ENCODE assay signal across 16 cellular contexts in the genomic region with DNA sequence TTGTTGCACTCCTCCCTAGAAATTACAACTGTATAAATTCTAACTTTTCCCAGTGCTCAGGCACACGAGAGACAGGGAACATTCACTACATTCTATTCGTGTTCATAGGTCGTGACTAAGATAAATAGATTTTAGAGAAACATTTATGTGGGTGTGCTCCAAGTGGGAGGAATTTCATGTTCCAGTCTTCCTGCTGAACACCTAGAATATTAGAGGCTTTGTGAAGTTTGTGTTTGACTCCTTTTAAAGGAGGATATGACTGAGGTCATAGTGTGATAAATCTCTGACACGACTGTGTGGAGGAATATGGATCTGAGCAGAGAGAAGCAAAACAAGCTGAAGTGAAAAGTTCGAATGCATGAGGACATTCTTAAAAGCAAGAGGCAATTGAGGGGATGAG.
"Had no signal": no experiment of that assay in that cellular context is flagged by ENCODE, and none has a peak within 500 bp of the region (broad histone marks: within the 10 kb centered on the region; RNA-seq: fewer than 3 reads in every experiment).

No MANE protein-coding gene starts in this region.

- H3K27me3 ChIP-seq: dorsolateral prefrontal cortex, upper lobe of left lung had no signal

- H3K9me3 Mint-ChIP-seq: activated CD4-positive, alpha-beta T cell treated with anti-CD3 and anti-CD28 coated beads, Interleukin-2, amount 10 ng/mL, durations not matched to agents 24 days and 14 days; activated naive CD4-positive, alpha-beta T cell treated with anti-CD3 and anti-CD28 coated beads, Interleukin-2, amount 50 U/mL, for 72 hours; stimulated activated naive CD8-positive, alpha-beta T cell treated with anti-CD3 and anti-CD28 coated beads, Interleukin-15, amount 100 ng/mL, for 72 hours; T-helper 2 cell treated with Interferon-gamma antibody and Interleukin-4, amounts not matched to agents 5 μg/mL and 100 μg/mL, for 36 hours had no signal

- H3K9me3 ChIP-seq: upper lobe of left lung had no signal

- H3K4me1 Mint-ChIP-seq: activated CD4-positive, alpha-beta T cell treated with anti-CD3 and anti-CD28 coated beads, Interleukin-2, amount 10 ng/mL, durations not matched to agents 24 days and 14 days; stimulated activated naive CD8-positive, alpha-beta T cell treated with anti-CD3 and anti-CD28 coated beads, Interleukin-15, amount 100 ng/mL, for 72 hours had no signal

- H3K36me3 Mint-ChIP-seq: activated naive CD4-positive, alpha-beta T cell treated with anti-CD3 and anti-CD28 coated beads, Interleukin-2, amount 50 U/mL, for 72 hours; naive thymus-derived CD8-positive, alpha-beta T cell had no signal

- DNase-seq: activated CD4-positive, alpha-beta T cell treated with anti-CD3 and anti-CD28 coated beads, Interleukin-2, amount 10 ng/mL, durations not matched to agents 24 days and 14 days; activated CD4-positive, CD25-positive, alpha-beta regulatory T cell; activated CD8-positive, alpha-beta memory T cell treated with anti-CD3 and anti-CD28 coated beads, Interleukin-2, amount 50 U/mL, for 4 hours; activated CD8-positive, alpha-beta T cell treated with anti-CD3 and anti-CD28 coated beads, Interleukin-2, amount 10 ng/mL, durations not matched to agents 7 days and 5 days; activated effector memory CD4-positive, alpha-beta T cell treated with anti-CD3 and anti-CD28 coated beads, Interleukin-2, amount 50 U/mL, for 16 hours; activated T-cell treated with anti-CD3 and anti-CD28 coated beads, Interleukin-2, amount 50 U/mL, for 48 hours; amygdala; dorsolateral prefrontal cortex; naive thymus-derived CD8-positive, alpha-beta T cell; stimulated activated CD4-positive, alpha-beta T cell treated with anti-CD3 and anti-CD28 coated beads, Interleukin-1b, Interleukin-23, amount 100 ng/mL, for 48 hours; stimulated activated naive CD8-positive, alpha-beta T cell treated with anti-CD3 and anti-CD28 coated beads, Interleukin-15, amount 100 ng/mL, for 72 hours; upper lobe of left lung had no signal

- H3K36me3 ChIP-seq: upper lobe of left lung had no signal

- H3K4me3 Mint-ChIP-seq: activated CD4-positive, alpha-beta T cell treated with anti-CD3 and anti-CD28 coated beads, Interleukin-2, amount 10 ng/mL, durations not matched to agents 24 days and 14 days; activated CD8-positive, alpha-beta T cell treated with anti-CD3 and anti-CD28 coated beads, Interleukin-2, amount 10 ng/mL, durations not matched to agents 7 days and 5 days; naive thymus-derived CD8-positive, alpha-beta T cell; stimulated activated naive CD8-positive, alpha-beta T cell treated with anti-CD3 and anti-CD28 coated beads, Interleukin-15, amount 100 ng/mL, for 72 hours; T-helper 2 cell treated with Interferon-gamma antibody and Interleukin-4, amounts not matched to agents 5 μg/mL and 100 μg/mL, for 36 hours had no signal

- H3K27ac Mint-ChIP-seq: activated CD4-positive, alpha-beta T cell treated with anti-CD3 and anti-CD28 coated beads, Interleukin-2, amount 10 ng/mL, durations not matched to agents 24 days and 14 days; activated CD8-positive, alpha-beta T cell treated with anti-CD3 and anti-CD28 coated beads, Interleukin-2, amount 10 ng/mL, durations not matched to agents 7 days and 5 days; activated naive CD4-positive, alpha-beta T cell treated with anti-CD3 and anti-CD28 coated beads, Interleukin-2, amount 50 U/mL, for 72 hours; naive thymus-derived CD8-positive, alpha-beta T cell; T-helper 2 cell treated with Interferon-gamma antibody and Interleukin-4, amounts not matched to agents 5 μg/mL and 100 μg/mL, for 36 hours had no signal

- ATAC-seq: activated CD8-positive, alpha-beta T cell treated with anti-CD3 and anti-CD28 coated beads, Interleukin-2, amount 10 ng/mL, durations not matched to agents 7 days and 5 days; activated naive CD4-positive, alpha-beta T cell treated with anti-CD3 and anti-CD28 coated beads, Interleukin-2, amount 50 U/mL, for 72 hours; esophagus mucosa; naive thymus-derived CD8-positive, alpha-beta T cell; sciatic nerve; stimulated activated naive CD8-positive, alpha-beta T cell treated with anti-CD3 and anti-CD28 coated beads, Interleukin-15, amount 100 ng/mL, for 72 hours had no signal

- H3K4me3 ChIP-seq: dorsolateral prefrontal cortex, upper lobe of left lung had no signal
